In genomic region chr5:52865991-52866390, GRCh38 we compare ENCODE assay signal across 5 cellular contexts.
DNase-seq lines count a peak whose midpoint lies in the region; ATAC-seq and TF ChIP-seq lines count a peak whose summit lies in the region.
"Not testable (repeated sequence)": the region's sequence is repeated elsewhere in the genome, so short reads cannot be mapped to it uniquely, and the experiment has no call there.

No MANE protein-coding gene starts in this region.

- peak overlapping the region; percentile 79 for H3K27ac Mint-ChIP-seq in chondrocyte (ENCODE audit: unreplicated experiment)

- not testable (repeated sequence) for H3K27me3 ChIP-seq in RWPE2 (ENCODE audit: insufficient read depth, poor library complexity, severe bottlenecking); muscle layer of duodenum (ENCODE audit: low read depth, low read length); sigmoid colon; subcutaneous abdominal adipose tissue (ENCODE audit: control insufficient read depth in 5 of 5, insufficient read depth in 4 of 5, low read length in 5 of 5)

- H3K36me3 ChIP-seq in RWPE2 (ENCODE audit: low read depth) = not testable (repeated sequence)
- H3K36me3 ChIP-seq in muscle layer of duodenum (ENCODE audit: control insufficient read depth in 1 of 2, insufficient read depth in 2 of 2, low read length in 2 of 2) (peaks cover 5 to 11% of the 10 kb centered on the region in 2 donors), sigmoid colon (peaks cover 0 to 69% (median 5%) of the 10 kb centered on the region in 4 donors), subcutaneous abdominal adipose tissue (ENCODE audit: control insufficient read depth in 5 of 5, insufficient read depth in 5 of 5, low read length in 5 of 5) (peaks cover 2 to 12% (median 8%) of the 10 kb centered on the region in 5 donors)

- H3K9ac ChIP-seq in subcutaneous abdominal adipose tissue (ENCODE audit: low read length in 5 of 5) = not testable (repeated sequence)

- DNase-seq in RWPE2 (ENCODE audit: low spot score); chondrocyte (ENCODE audit: low spot score); sigmoid colon: not testable (repeated sequence)

- H3K4me3 Mint-ChIP-seq in chondrocyte (ENCODE audit: unreplicated experiment) = not testable (repeated sequence)

- H3K4me1 ChIP-seq in RWPE2 (ENCODE audit: insufficient read depth, poor library complexity, severe bottlenecking) = peaks cover 39% of the 10 kb centered on the region
- peaks cover 6 to 26% of the 10 kb centered on the region in 2 donors for H3K4me1 ChIP-seq in muscle layer of duodenum (ENCODE audit: control insufficient read depth in 1 of 2, insufficient read depth in 2 of 2, low read length in 2 of 2)
- peaks cover 0 to 72% (median 39%) of the 10 kb centered on the region in 4 donors for H3K4me1 ChIP-seq in sigmoid colon
- peaks cover 5 to 36% (median 26%) of the 10 kb centered on the region in 5 donors for H3K4me1 ChIP-seq in subcutaneous abdominal adipose tissue (ENCODE audit: control insufficient read depth in 5 of 5, insufficient read depth in 5 of 5, low read length in 5 of 5)

- ATAC-seq in RWPE2 (ENCODE audit: low read depth) = not testable (repeated sequence)

- not testable (repeated sequence) for TF ChIP-seq EP300 in sigmoid colon (IDR thresholded peaks at IDR 0.05)

- 91 to 97% methylated on average over 2 of the region's 2 CpGs for WGBS in sigmoid colon, 2 donors

- H3K27ac ChIP-seq in RWPE2 (ENCODE audit: poor library complexity, severe bottlenecking) (peak overlapping the region; percentile 69), muscle layer of duodenum (ENCODE audit: low read length) (peak overlapping the region; percentile 81), sigmoid colon (peak overlapping the region in 3 of 4 donors; percentile 70 to 78 (median 74)), subcutaneous abdominal adipose tissue (ENCODE audit: low read depth, low read length) (peak overlapping the region; percentile 24)

- not testable (repeated sequence) for H3K27me3 Mint-ChIP-seq in chondrocyte (ENCODE audit: low read depth)

- not testable (repeated sequence) for H3K4me3 ChIP-seq in RWPE2 (ENCODE audit: severe bottlenecking); muscle layer of duodenum (ENCODE audit: low read depth in 1 of 2, low read length in 2 of 2); sigmoid colon; subcutaneous abdominal adipose tissue (ENCODE audit: low read depth in 1 of 5, low read length in 5 of 5)

- peaks cover 27% of the 10 kb centered on the region for H3K36me3 Mint-ChIP-seq in chondrocyte (ENCODE audit: low read depth)

- TF ChIP-seq CTCF in RWPE2 (IDR thresholded peaks at IDR 0.05; ENCODE audit: poor library complexity, severe bottlenecking); chondrocyte (IDR thresholded peaks at IDR 0.05); sigmoid colon (IDR thresholded peaks at IDR 0.05): not testable (repeated sequence)

- not testable (repeated sequence) for TF ChIP-seq POLR2A in sigmoid colon (IDR thresholded peaks at IDR 0.05)

- not testable (repeated sequence) for H3K9me3 ChIP-seq in RWPE2 (ENCODE audit: severe bottlenecking); muscle layer of duodenum (ENCODE audit: control insufficient read depth in 1 of 2, low read length in 2 of 2); sigmoid colon; subcutaneous abdominal adipose tissue (ENCODE audit: control insufficient read depth in 5 of 5, low read length in 5 of 5)

- peaks cover 76% of the 10 kb centered on the region for H3K4me1 Mint-ChIP-seq in chondrocyte (ENCODE audit: low read depth)

- H3K9me3 Mint-ChIP-seq in chondrocyte (ENCODE audit: low read depth) = not testable (repeated sequence)

- intact Hi-C loops in sigmoid colon (cut with DNase I) = not testable (repeated sequence)

Comparison
In these comparisons a context has a peak if more than half of its experiments do, and no peak if none do; other contexts are left out.
1. H3K27ac ChIP-seq: peak in every context shown above with its lines; median percentile 81 in muscle layer of duodenum; 74 in sigmoid colon; 69 in RWPE2; 24 in subcutaneous abdominal adipose tissue.